Comparison of ENCODE assay signal across 8 cellular contexts in genomic region chr2:102020596-102021170, GRCh38. TPM values are rescaled to one million over a fixed set of nuclear protein-coding genes. Genes with fewer than 3 reads are reported as not detected.
DNase-seq lines count a peak whose midpoint lies in the region; ATAC-seq and TF ChIP-seq lines count a peak whose summit lies in the region.

No MANE protein-coding gene starts in this region.

- peaks cover 0 to 4% (median 0%) of the 10 kb centered on the region in 3 donors for H3K4me1 Mint-ChIP-seq in naive B cell

- H3K36me3 ChIP-seq in OCI-LY7 (ENCODE audit: insufficient read depth, low read length) = no peaks in the 10 kb centered on the region

- peaks cover 0 to 2% (median 0%) of the 10 kb centered on the region in 7 donors for H3K9me3 Mint-ChIP-seq in naive B cell

- peak overlapping the region in 1 of 6 donors; percentile 33 for H3K27ac Mint-ChIP-seq in naive B cell

- H4K20me1 ChIP-seq in OCI-LY7 (ENCODE audit: insufficient read depth, low read length) = no peaks in the 10 kb centered on the region

- peaks cover 0 to 15% (median 0%) of the 10 kb centered on the region in 3 donors for H3K27me3 Mint-ChIP-seq in naive B cell

- TF ChIP-seq POLR2A in erythroblast (IDR thresholded peaks at IDR 0.05; ENCODE audit: low read length) = no peak

- ATAC-seq in GM18868 (IDR thresholded peaks at IDR 0.05; ENCODE audit: unreplicated experiment) (peak; percentile 58), HG03442 (IDR thresholded peaks at IDR 0.05; ENCODE audit: unreplicated experiment) (peak; percentile 64), naive B cell (ENCODE audit: low read depth in 2 of 2) (peak; percentile 61 to 78)

- H3K4me2 ChIP-seq in OCI-LY7 (ENCODE audit: low read length) = no peak overlapping the region

- no peak overlapping the region for H3K4me3 Mint-ChIP-seq in naive B cell

- no peaks in the 10 kb centered on the region for H3K9me3 ChIP-seq in OCI-LY7 (ENCODE audit: low read length)

- POLR2A ChIA-PET in OCI-LY7 (lab: Charles Lee) = no interaction called here

- H3K36me3 Mint-ChIP-seq in naive B cell = no peaks in the 10 kb centered on the region

- no peaks in the 10 kb centered on the region for H3K79me2 ChIP-seq in OCI-LY7 (ENCODE audit: insufficient read depth, low read depth, low read length)

- no peaks in the 10 kb centered on the region for H3K4me1 ChIP-seq in OCI-LY7 (ENCODE audit: insufficient read depth, low read length, poor library complexity, severe bottlenecking)

- H3K27ac ChIP-seq in OCI-LY7 (ENCODE audit: low read depth, low read length, poor library complexity, severe bottlenecking) = no peak overlapping the region

- H3K9me2 ChIP-seq in OCI-LY7 (ENCODE audit: insufficient read depth, low read length) = no peaks in the 10 kb centered on the region

- CTCF ChIA-PET in OCI-LY7 (lab: Charles Lee; ENCODE audit: unreplicated experiment) = interaction anchor here (0.5 to 1.1 kb wide), 2 partner anchors 15 to 220 kb away, joined by 3 to 4 read pairs; no protein-coding TSS in a partner anchor

- TF ChIP-seq CTCF in AG10803 (conservative IDR thresholded peaks at IDR 0.05; ENCODE audit: low read length) (peak; percentile 99), OCI-LY7 (conservative IDR thresholded peaks at IDR 0.05; ENCODE audit: low read length) (peak; percentile 94)

- BruUV-seq in OCI-LY7 (replicated peaks; lab: Mats Ljungman, UMichigan) = no TSS peak

- no peak overlapping the region for H2AFZ ChIP-seq in OCI-LY7 (ENCODE audit: low read length)

- H3K4me3 ChIP-seq in AG10803 (ENCODE audit: low read length) = no peak overlapping the region
- no peak overlapping the region for H3K4me3 ChIP-seq in OCI-LY7 (ENCODE audit: low read depth, low read length, poor library complexity, severe bottlenecking)

- intact Hi-C loops in OCI-LY7 (cut with micrococcal nuclease; ENCODE audit: unreplicated experiment) = loop anchor here (1.0 kb wide), 1 partner anchor 221 kb away; no protein-coding TSS in a partner anchor

- DNase-seq in AG10803 (ENCODE audit: low read depth) = peak; percentile 85
- DNase-seq in OCI-LY7 (ENCODE audit: low spot score) = peak; percentile 63
- peak; percentile 84 for DNase-seq in activated T-cell treated with anti-CD3 and anti-CD28 coated beads for 24 hours (ENCODE audit: low read depth)
- peak; percentile 73 to 86 for DNase-seq in erythroblast (lab: John Stamatoyannopoulos, UW)
- DNase-seq in naive B cell = peak; percentile 67
- DNase-seq in stimulated activated CD8-positive, alpha-beta memory T cell treated with anti-CD3 and anti-CD28 coated beads, Interleukin-7, amount 100 ng/mL, for 1 hour (ENCODE audit: low read depth in 2 of 2) = peak; percentile 67 to 74

RNA-seq across cellular contexts. Expression of gene IL1R2, which starts 28.9 kb away (rescaled TPM):
- not detected in 2 replicates for total RNA-seq in OCI-LY7 (2014; rRNA removed; shearing (Covaris generic))
- total RNA-seq in OCI-LY7 (2022) = not detected in 2 replicates
- polyA plus RNA-seq in naive B cell (ENCODE audit: low read depth in 6 of 6) = under 1 TPM in 1 of 6 donors, not detected in 5; 0.70 TPM
